9 cellular contexts compared by ENCODE assay signal in the genomic region with DNA sequence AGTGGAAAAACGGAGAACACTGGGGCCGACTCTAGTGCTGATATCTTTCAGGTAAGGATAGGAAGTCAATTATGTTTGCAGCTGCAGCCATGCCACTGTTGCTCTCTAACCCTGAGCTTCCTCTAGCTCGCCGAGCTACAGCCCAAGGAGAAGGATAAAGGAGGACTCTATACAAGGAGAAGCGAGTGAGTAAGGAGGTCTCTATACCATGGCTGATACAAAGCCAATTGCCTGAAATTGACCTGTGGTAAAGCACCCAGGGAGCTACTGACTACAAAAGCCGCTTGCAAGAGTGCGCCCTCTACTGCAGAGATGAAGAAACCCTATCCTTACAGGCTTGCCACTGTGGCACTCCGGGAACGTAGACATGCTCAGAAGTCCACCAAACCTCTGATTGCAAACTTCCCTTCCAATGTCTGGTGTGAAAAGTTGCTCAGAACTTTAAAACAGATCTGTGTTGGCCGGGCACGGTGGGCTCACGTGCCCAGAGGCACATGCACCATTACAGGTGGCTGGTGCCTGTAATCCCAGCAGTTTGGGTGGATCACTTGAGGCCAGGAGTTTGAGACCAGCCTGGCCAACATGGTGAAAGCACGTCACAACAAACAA. TPM values are rescaled to one million over a fixed set of nuclear protein-coding genes. Genes with fewer than 3 reads are reported as not detected.
DNase-seq lines count a peak whose midpoint lies in the region; ATAC-seq, FAIRE-seq and TF ChIP-seq lines count a peak whose summit lies in the region.
"Had no signal": no experiment of that assay in that cellular context is flagged by ENCODE, and none has a peak within 500 bp of the region (broad histone marks: within the 10 kb centered on the region; RNA-seq: fewer than 3 reads in every experiment).

No MANE protein-coding gene starts in this region.

- H3K27me3 ChIP-seq in SU-DHL-6 (ENCODE audit: low read length) (no peaks in the 10 kb centered on the region), GM12878 (replicated peaks in 1 of 2; ENCODE audit: control insufficient read depth in 2 of 2, insufficient read depth in 2 of 2, low read length in 1 of 2) (no peaks in the 10 kb centered on the region)
- H3K27me3 ChIP-seq: BLaER1 had no signal

- H3K27ac ChIP-seq in SU-DHL-6 (ENCODE audit: low read depth, low read length) (no peak overlapping the region), GM12878 (ENCODE audit: control insufficient read depth, insufficient read depth) (no peak overlapping the region)
- H3K27ac ChIP-seq: BLaER1 had no signal

- SMC1A ChIA-PET in GM12878 (lab: Charles Lee; ENCODE audit: uncharacterized antibody, unreplicated experiment) = interaction anchor here (0.6 to 1.6 kb wide), 10 partner anchors 9 to 186 kb away, joined by 3 to 7 read pairs (median 3); partner anchors contain the start of genes IFT20, TNFAIP1 and VTN

- no peak overlapping the region for H3K9ac ChIP-seq in SU-DHL-6 (ENCODE audit: low read length)
- no peak overlapping the region for H3K9ac ChIP-seq in GM12878 (ENCODE audit: control insufficient read depth, insufficient read depth, low read length)
- H3K9ac ChIP-seq: BLaER1 had no signal

- H4K20me1 ChIP-seq in SU-DHL-6 (ENCODE audit: low read depth, low read length) = no peaks in the 10 kb centered on the region
- H4K20me1 ChIP-seq in GM12878 (ENCODE audit: control insufficient read depth, insufficient read depth) = no peaks in the 10 kb centered on the region
- H4K20me1 ChIP-seq: BLaER1 had no signal

- H3F3A ChIP-seq in SU-DHL-6 (ENCODE audit: insufficient read depth) = no peaks in the 10 kb centered on the region

- TF ChIP-seq EP300 in GM12878 (IDR thresholded peaks at IDR 0.05; ENCODE audit: borderline replicate concordance in 1 of 2, control insufficient read depth in 1 of 2, low read depth in 2 of 2, low read length in 2 of 2) = no peak

- H2AFZ ChIP-seq in SU-DHL-6 (ENCODE audit: low read depth, low read length, severe bottlenecking) (no peak overlapping the region), GM12878 (ENCODE audit: control insufficient read depth, low read depth, low read length) (peak overlapping the region; percentile 63)

- TF ChIP-seq CTCF in SU-DHL-6 (IDR thresholded peaks at IDR 0.05; ENCODE audit: insufficient read depth, low read length, poor library complexity, severe bottlenecking) (peak; percentile 63), GM12878 (IDR thresholded peaks at IDR 0.05 in 2 of 3, conservative IDR thresholded peaks at IDR 0.05 in 1 of 3; ENCODE audit: control insufficient read depth in 2 of 3, extremely low read depth in 1 of 3, insufficient read depth in 1 of 3, low read depth in 3 of 3, low read length in 3 of 3) (peak; percentile 84 to 91 (median 91))

- no peak overlapping the region for H3K4me3 ChIP-seq in SU-DHL-6 (ENCODE audit: insufficient read depth, low read length, poor library complexity, severe bottlenecking)
- H3K4me3 ChIP-seq in GM12878 = no peak overlapping the region
- H3K4me3 ChIP-seq: BLaER1 had no signal

- no peaks in the 10 kb centered on the region for H3K9me3 ChIP-seq in SU-DHL-6 (ENCODE audit: insufficient read depth, low read length)
- H3K9me3 ChIP-seq in GM12878 (replicated peaks; ENCODE audit: control insufficient read depth, insufficient read depth, low read length) = no peaks in the 10 kb centered on the region
- H3K9me3 ChIP-seq: BLaER1 had no signal

- no peaks in the 10 kb centered on the region for H3K4me1 ChIP-seq in GM12878 (ENCODE audit: control insufficient read depth, insufficient read depth, low read length)
- H3K4me1 ChIP-seq: BLaER1 had no signal

- H3K36me3 ChIP-seq in SU-DHL-6 (ENCODE audit: low read length) (no peaks in the 10 kb centered on the region), GM12878 (ENCODE audit: control insufficient read depth in 2 of 2, insufficient read depth in 2 of 2, low read length in 1 of 2) (no peaks in the 10 kb centered on the region)
- H3K36me3 ChIP-seq: BLaER1 had no signal

- DNase-seq in NCI-H2171 treated with DMSO at 0.1 percent for 48 hours (lab: John Stamatoyannopoulos, UW) = peak; percentile 40
- no peak for DNase-seq in NCI-H2171 (lab: John Stamatoyannopoulos, UW)
- DNase-seq in NCI-H1048 (lab: John Stamatoyannopoulos, UW) = peak; percentile 43
- no peak for DNase-seq in GM12878 (ENCODE audit: low read depth, low spot score)
- peak; percentile 41 for DNase-seq in inferior parietal cortex (ENCODE audit: extremely low spot score)
- DNase-seq in stimulated activated CD4-positive, alpha-beta T cell treated with anti-CD3 and anti-CD28 coated beads, Interleukin-2, amount 100 ng/mL, for 48 hours = peak; percentile 44 to 48

- peak; percentile 70 for TF ChIP-seq RAD21 in GM12878 (IDR thresholded peaks at IDR 0.05; ENCODE audit: insufficient read depth, low read depth, low read length)

- BruUV-seq in GM12878 (replicated peaks; lab: Mats Ljungman, UMichigan) = no TSS peak

- H3K4me2 ChIP-seq in SU-DHL-6 (ENCODE audit: low read depth, low read length, poor library complexity, severe bottlenecking) = no peak overlapping the region
- H3K4me2 ChIP-seq in GM12878 (ENCODE audit: control insufficient read depth, insufficient read depth) = no peak overlapping the region
- H3K4me2 ChIP-seq: BLaER1 had no signal

- 17% methylated on average over 13 of the region's 13 CpGs for WGBS in GM12878 (ENCODE audit: insufficient coverage, insufficient replicate concordance, low lambda C conversion rate, missing lambda C conversion rate)

- H3K9me2 ChIP-seq in SU-DHL-6 (replicated peaks; ENCODE audit: insufficient read depth, low read length) = no peaks in the 10 kb centered on the region

- peak; percentile 23 for FAIRE-seq in GM12878 (lab: Jason Lieb, UNC)

- TF ChIP-seq POLR2A in GM12878 (IDR thresholded peaks at IDR 0.05; ENCODE audit: low read depth, low read length) = no peak

- ATAC-seq in GM12878 (peak; percentile 100), GM21367 (IDR thresholded peaks at IDR 0.05; ENCODE audit: unreplicated experiment) (no peak)

- H3K79me2 ChIP-seq in SU-DHL-6 (ENCODE audit: insufficient read depth, low read length) (no peaks in the 10 kb centered on the region), GM12878 (ENCODE audit: control insufficient read depth, insufficient read depth, low read length) (no peaks in the 10 kb centered on the region)

- in situ Hi-C loops in GM12878 (cut with MboI) = no loop called here

- POLR2A ChIA-PET in GM12878 (lab: Charles Lee) = interaction anchor here (1.2 kb wide), 1 partner anchor 81 kb away, joined by 4 read pairs; the partner anchor contains the start of gene TNFAIP1

- CTCF ChIA-PET in GM12878 (lab: Yijun Ruan, JAX) = interaction anchor here (0.6 to 5.0 kb wide), 43 partner anchors 9 to 611 kb away, joined by 3 to 41 read pairs (median 4); partner anchors contain the start of genes IFT20, POLDIP2, SARM1 and SLC46A1

- RAD21 ChIA-PET in GM12878 (lab: Charles Lee; ENCODE audit: unreplicated experiment) = interaction anchor here (0.7 to 1.4 kb wide), 7 partner anchors 19 to 612 kb away, joined by 3 to 9 read pairs (median 5); partner anchors contain the start of genes IFT20 and TNFAIP1

- intact Hi-C loops in GM12878 (cut with micrococcal nuclease; ENCODE audit: unreplicated experiment) = loop anchor here (5.0 kb wide), 1 partner anchor 125 kb away; no protein-coding TSS in a partner anchor

RNA-seq across cellular contexts. Expression of gene SLC46A1, which starts 10.8 kb away (rescaled TPM):
- total RNA-seq in GM12878 (2013; cell fraction: nucleolus; rRNA removed) = 18.1 and 18.9 TPM in 2 replicates
- 3.7 and 6.8 TPM in 2 replicates for total RNA-seq in GM12878 (2014; rRNA removed)
- total RNA-seq in GM12878 (2014; rRNA removed; fragmentation: Illumina TruSeq; extraction: Trizol) = 2.9 and 3.9 TPM in 2 replicates
- total RNA-seq in GM12878 (2021) = 5.6 and 6.2 TPM in 2 replicates
- 6.1 TPM for polyA plus RNA-seq in GM12878 (2011; ENCODE audit: low read depth)
- polyA plus RNA-seq in GM12878 (2011; rRNA removed) = 1.7 and 2.0 TPM in 2 replicates
- 1.6 and 2.2 TPM in 2 replicates for polyA plus RNA-seq in GM12878 (2011; cell fraction: cytosol; rRNA removed)
- 7.5 and 7.6 TPM in 2 replicates for polyA plus RNA-seq in GM12878 (2011; cell fraction: nucleus; rRNA removed)
- polyA plus RNA-seq in GM12878 (2012) = 6.1 and 7.4 TPM in 2 replicates
- polyA plus RNA-seq in GM12878 (2014; fragmentation: Illumina TruSeq; extraction: Trizol) = 4.1 and 7.1 TPM in 2 replicates
- polyA plus RNA-seq in GM12878 (2014; fragmentation: Nextera tagmentation; extraction: Ambion mirVana) = 1 to 10 TPM; 3.4 to 6.0 TPM
- 3.4 and 4.7 TPM in 2 replicates for polyA plus RNA-seq in GM12878 (2014; rRNA removed)
- 1 to 10 TPM; 3.9 to 6.9 TPM for polyA plus RNA-seq in GM12878 (2016; fragmentation: Nextera tagmentation; extraction: Ambion mirVana)
- polyA minus RNA-seq in GM12878 (2011; rRNA and poly(A)+ RNA removed) = 4.8 and 5.0 TPM in 2 replicates
- 0.53 and 3.1 TPM in 2 replicates for polyA minus RNA-seq in GM12878 (2011; cell fraction: cytosol; rRNA and poly(A)+ RNA removed)
- polyA minus RNA-seq in GM12878 (2011; cell fraction: nucleus; rRNA and poly(A)+ RNA removed) = 4.7 and 8.1 TPM in 2 replicates

RNA-seq across cellular contexts. Expression of gene SARM1, which starts 45.3 kb away (rescaled TPM):
- total RNA-seq in GM12878 (2013; cell fraction: nucleolus; rRNA removed) = 9.6 and 10.4 TPM in 2 replicates
- total RNA-seq in GM12878 (2014; rRNA removed) (10.5 and 14.0 TPM in 2 replicates), GM12878 (2014; rRNA removed; fragmentation: Illumina TruSeq; extraction: Trizol) (7.8 and 8.7 TPM in 2 replicates), GM12878 (2021) (25.3 and 28.6 TPM in 2 replicates)
- 8.1 TPM for polyA plus RNA-seq in GM12878 (2011; ENCODE audit: low read depth)
- polyA plus RNA-seq in GM12878 (2011; rRNA removed) (2.1 and 2.5 TPM in 2 replicates), GM12878 (2014; fragmentation: Illumina TruSeq; extraction: Trizol) (8.7 and 13.0 TPM in 2 replicates), GM12878 (2014; fragmentation: Nextera tagmentation; extraction: Ambion mirVana) (1 to 10 TPM in 1 of 2 experiments, under 1 TPM in 1; 0.56 to 1.5 TPM), GM12878 (2014; rRNA removed) (16.2 and 16.7 TPM in 2 replicates), GM12878 (2016; fragmentation: Nextera tagmentation; extraction: Ambion mirVana) (10 to 100 TPM; 10.8 to 13.7 TPM)
- 3.0 and 3.8 TPM in 2 replicates for polyA plus RNA-seq in GM12878 (2011; cell fraction: cytosol; rRNA removed)
- polyA plus RNA-seq in GM12878 (2011; cell fraction: nucleus; rRNA removed) = 10.3 and 11.6 TPM in 2 replicates
- polyA plus RNA-seq in GM12878 (2012) = 11.5 and 11.9 TPM in 2 replicates
- 8.3 and 10.8 TPM in 2 replicates for polyA minus RNA-seq in GM12878 (2011; rRNA and poly(A)+ RNA removed)
- 1.9 and 2.3 TPM in 2 replicates for polyA minus RNA-seq in GM12878 (2011; cell fraction: cytosol; rRNA and poly(A)+ RNA removed)
- polyA minus RNA-seq in GM12878 (2011; cell fraction: nucleus; rRNA and poly(A)+ RNA removed) = 5.1 and 9.7 TPM in 2 replicates

RNA-seq across cellular contexts. Expression of gene VTN, which starts 46.7 kb away (rescaled TPM):
- total RNA-seq in GM12878 (2013; cell fraction: nucleolus; rRNA removed) = not detected in 2 replicates
- total RNA-seq in GM12878 (2014; rRNA removed) (0.44 TPM in 1 of 2 replicates, not detected in the other), GM12878 (2014; rRNA removed; fragmentation: Illumina TruSeq; extraction: Trizol) (0.32 TPM in 1 of 2 replicates, not detected in the other), GM12878 (2021) (1.3 TPM in 2 replicates)
- 0.10 TPM for polyA plus RNA-seq in GM12878 (2011; ENCODE audit: low read depth)
- polyA plus RNA-seq in GM12878 (2011; rRNA removed) (not detected in 2 replicates), GM12878 (2014; fragmentation: Illumina TruSeq; extraction: Trizol) (0.18 and 0.70 TPM in 2 replicates), GM12878 (2014; fragmentation: Nextera tagmentation; extraction: Ambion mirVana) (under 1 TPM in 1 of 2 experiments, not detected in 1; 0.04 TPM), GM12878 (2014; rRNA removed) (0.10 and 0.43 TPM in 2 replicates), GM12878 (2016; fragmentation: Nextera tagmentation; extraction: Ambion mirVana) (under 1 TPM in 1 of 2 experiments, not detected in 1; 0.13 TPM)
- polyA plus RNA-seq in GM12878 (2011; cell fraction: cytosol; rRNA removed) = 0.03 TPM in 2 replicates
- 0.19 and 0.31 TPM in 2 replicates for polyA plus RNA-seq in GM12878 (2011; cell fraction: nucleus; rRNA removed)
- 0.24 and 0.27 TPM in 2 replicates for polyA plus RNA-seq in GM12878 (2012)
- not detected in 2 replicates for polyA minus RNA-seq in GM12878 (2011; rRNA and poly(A)+ RNA removed)
- polyA minus RNA-seq in GM12878 (2011; cell fraction: cytosol; rRNA and poly(A)+ RNA removed) = 1.6 TPM in 1 of 2 replicates, not detected in the other
- polyA minus RNA-seq in GM12878 (2011; cell fraction: nucleus; rRNA and poly(A)+ RNA removed) = 0.19 TPM in 1 of 2 replicates, not detected in the other

RNA-seq across cellular contexts. Expression of gene SEBOX, which starts 51.8 kb away (rescaled TPM):
- not detected in 2 replicates for total RNA-seq in GM12878 (2013; cell fraction: nucleolus; rRNA removed)
- total RNA-seq in GM12878 (2014; rRNA removed) (not detected in 2 replicates), GM12878 (2014; rRNA removed; fragmentation: Illumina TruSeq; extraction: Trizol) (not detected in 2 replicates), GM12878 (2021) (not detected in 2 replicates)
- not detected for polyA plus RNA-seq in GM12878 (2011; ENCODE audit: low read depth)
- polyA plus RNA-seq in GM12878 (2011; rRNA removed) (not detected in 2 replicates), GM12878 (2014; fragmentation: Illumina TruSeq; extraction: Trizol) (not detected in 2 replicates), GM12878 (2014; fragmentation: Nextera tagmentation; extraction: Ambion mirVana) (not detected), GM12878 (2014; rRNA removed) (not detected in 2 replicates), GM12878 (2016; fragmentation: Nextera tagmentation; extraction: Ambion mirVana) (not detected)
- not detected in 2 replicates for polyA plus RNA-seq in GM12878 (2011; cell fraction: cytosol; rRNA removed)
- not detected in 2 replicates for polyA plus RNA-seq in GM12878 (2011; cell fraction: nucleus; rRNA removed)
- not detected in 2 replicates for polyA plus RNA-seq in GM12878 (2012)
- not detected in 2 replicates for polyA minus RNA-seq in GM12878 (2011; rRNA and poly(A)+ RNA removed)
- polyA minus RNA-seq in GM12878 (2011; cell fraction: cytosol; rRNA and poly(A)+ RNA removed) = not detected in 2 replicates
- not detected in 2 replicates for polyA minus RNA-seq in GM12878 (2011; cell fraction: nucleus; rRNA and poly(A)+ RNA removed)

RNA-seq across cellular contexts. Expression of gene SLC13A2, which starts 56.6 kb away (rescaled TPM):
- total RNA-seq in GM12878 (2013; cell fraction: nucleolus; rRNA removed) = not detected in 2 replicates
- total RNA-seq in GM12878 (2014; rRNA removed) (0.06 TPM in 1 of 2 replicates, not detected in the other), GM12878 (2014; rRNA removed; fragmentation: Illumina TruSeq; extraction: Trizol) (not detected in 2 replicates), GM12878 (2021) (0.13 TPM in 2 replicates)
- polyA plus RNA-seq in GM12878 (2011; ENCODE audit: low read depth) = not detected
- polyA plus RNA-seq in GM12878 (2011; rRNA removed) (not detected in 2 replicates), GM12878 (2014; fragmentation: Illumina TruSeq; extraction: Trizol) (0.03 TPM in 1 of 2 replicates, not detected in the other), GM12878 (2014; fragmentation: Nextera tagmentation; extraction: Ambion mirVana) (not detected), GM12878 (2014; rRNA removed) (0.05 and 0.13 TPM in 2 replicates), GM12878 (2016; fragmentation: Nextera tagmentation; extraction: Ambion mirVana) (not detected)
- polyA plus RNA-seq in GM12878 (2011; cell fraction: cytosol; rRNA removed) = not detected in 2 replicates
- not detected in 2 replicates for polyA plus RNA-seq in GM12878 (2011; cell fraction: nucleus; rRNA removed)
- polyA plus RNA-seq in GM12878 (2012) = 0.04 and 0.07 TPM in 2 replicates
- not detected in 2 replicates for polyA minus RNA-seq in GM12878 (2011; rRNA and poly(A)+ RNA removed)
- not detected in 2 replicates for polyA minus RNA-seq in GM12878 (2011; cell fraction: cytosol; rRNA and poly(A)+ RNA removed)
- not detected in 2 replicates for polyA minus RNA-seq in GM12878 (2011; cell fraction: nucleus; rRNA and poly(A)+ RNA removed)

Comparison
In these comparisons a context has a peak if more than half of its experiments do, and no peak if none do; other contexts are left out.
1. DNase-seq: peak in NCI-H2171 treated with DMSO at 0.1 percent for 48 hours (single experiment), NCI-H1048 (single experiment), inferior parietal cortex (single experiment) and stimulated activated CD4-positive, alpha-beta T cell treated with anti-CD3 and anti-CD28 coated beads, Interleukin-2, amount 100 ng/mL, for 48 hours (2 of 2); none in NCI-H2171 (single experiment) and GM12878 (single experiment).